In genomic region chr6:32167761-32168262, GRCh38 we compare ENCODE assay signal across 1 cellular context.
A peak's percentile ranks its signal among the peaks of the same experiment; 100 is the strongest.
TF ChIP-seq lines count a peak whose summit lies in the region.

No MANE protein-coding gene starts in this region.

TF ChIP-seq in K562, 482 proteins besides CTCF, POLR2A, EP300 and RAD21 (continued from another document and continues in another):
- peak; percentile 33; the same call in 1 of the 2 replicates for TF ChIP-seq ZNF354B (CRISPR knock-in tag; IDR thresholded peaks at IDR 0.05)
- no peak for TF ChIP-seq ZNF133 (CRISPR knock-in tag; IDR thresholded peaks at IDR 0.05)
- TF ChIP-seq GTF2F1 (IDR thresholded peaks at IDR 0.05; ENCODE audit: low read depth, low read length), result no peak
- no peak for TF ChIP-seq KLF10 (CRISPR knock-in tag; IDR thresholded peaks at IDR 0.05)
- TF ChIP-seq PHB2 (IDR thresholded peaks at IDR 0.05; ENCODE audit: low read depth), result peak; percentile 79; the same call in 1 of the 2 replicates
- no peak for TF ChIP-seq ZNF316 (IDR thresholded peaks at IDR 0.05)
- no peak for TF ChIP-seq CHD4 (IDR thresholded peaks at IDR 0.05; ENCODE audit: insufficient read depth, insufficient replicate concordance, low read depth, low read length, poor library complexity, severe bottlenecking)
- no peak for TF ChIP-seq ZNF699 (CRISPR knock-in tag; IDR thresholded peaks at IDR 0.05; ENCODE audit: insufficient replicate concordance)
- peak; percentile 84 to 90; a peak in 3 of 4 replicates for TF ChIP-seq HDAC1 (IDR thresholded peaks at IDR 0.05)
- TF ChIP-seq SAFB2 (IDR thresholded peaks at IDR 0.05; ENCODE audit: borderline replicate concordance, low read depth, low read length, severe bottlenecking), result no peak
- TF ChIP-seq, protein P1, sequence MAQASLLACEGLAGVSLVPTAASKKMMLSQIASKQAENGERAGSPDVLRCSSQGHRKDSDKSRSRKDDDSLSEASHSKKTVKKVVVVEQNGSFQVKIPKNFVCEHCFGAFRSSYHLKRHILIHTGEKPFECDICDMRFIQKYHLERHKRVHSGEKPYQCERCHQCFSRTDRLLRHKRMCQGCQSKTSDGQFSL (CRISPR knock-in tag; IDR thresholded peaks at IDR 0.05), result no peak
- TF ChIP-seq, protein P1 (tag; IDR thresholded peaks at IDR 0.05), result no peak; a peak in 1 of 4 replicates
- TF ChIP-seq SP1 (CRISPR knock-in tag; IDR thresholded peaks at IDR 0.05), result no peak
- TF ChIP-seq NR4A1 (CRISPR knock-in tag; IDR thresholded peaks at IDR 0.05), result no peak
- TF ChIP-seq NR4A1 (tag; IDR thresholded peaks at IDR 0.05), result peak; percentile 87
- peak; percentile 61 for TF ChIP-seq BHLHE40 (IDR thresholded peaks at IDR 0.05; ENCODE audit: low read length)
- TF ChIP-seq U2AF2 (optimal IDR thresholded peaks at IDR 0.05; ENCODE audit: low read depth, low read length), result no peak
- no peak; the same call in 1 of the 2 replicates for TF ChIP-seq MAFK (IDR thresholded peaks at IDR 0.05; ENCODE audit: low read length)
- no peak for TF ChIP-seq ZNF263 (CRISPR knock-in tag; IDR thresholded peaks at IDR 0.05; ENCODE audit: borderline replicate concordance)
- peak; percentile 61; the same call in 1 of the 2 replicates for TF ChIP-seq ESRRA (IDR thresholded peaks at IDR 0.05; ENCODE audit: borderline replicate concordance, low read depth)
- TF ChIP-seq HDAC2 (IDR thresholded peaks at IDR 0.05), result peak; percentile 95; the same call in 1 of the 2 replicates
- TF ChIP-seq ZNF224 (CRISPR knock-in tag; IDR thresholded peaks at IDR 0.05), result no peak
- peak; percentile 70; the same call in 1 of the 2 replicates for TF ChIP-seq KLF6 (CRISPR knock-in tag; IDR thresholded peaks at IDR 0.05; ENCODE audit: borderline replicate concordance)
- TF ChIP-seq SMARCA4 (IDR thresholded peaks at IDR 0.05), result peak; percentile 97
- TF ChIP-seq, protein P2, sequence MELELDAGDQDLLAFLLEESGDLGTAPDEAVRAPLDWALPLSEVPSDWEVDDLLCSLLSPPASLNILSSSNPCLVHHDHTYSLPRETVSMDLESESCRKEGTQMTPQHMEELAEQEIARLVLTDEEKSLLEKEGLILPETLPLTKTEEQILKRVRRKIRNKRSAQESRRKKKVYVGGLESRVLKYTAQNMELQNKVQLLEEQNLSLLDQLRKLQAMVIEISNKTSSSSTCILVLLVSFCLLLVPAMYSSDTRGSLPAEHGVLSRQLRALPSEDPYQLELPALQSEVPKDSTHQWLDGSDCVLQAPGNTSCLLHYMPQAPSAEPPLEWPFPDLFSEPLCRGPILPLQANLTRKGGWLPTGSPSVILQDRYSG (tag; conservative IDR thresholded peaks at IDR 0.05; ENCODE audit: low read depth), result peak; percentile 87; the same call in 1 of the 2 replicates
- TF ChIP-seq NONO (IDR thresholded peaks at IDR 0.05; ENCODE audit: low read depth in 2 of 2, low read length in 1 of 2), result peak in 1 of 2 experiments; percentile 74; a peak in 1 of 4 replicates
- TF ChIP-seq MCM7 (IDR thresholded peaks at IDR 0.05), result no peak
- TF ChIP-seq ELF4 (CRISPR knock-in tag; IDR thresholded peaks at IDR 0.05), result peak; percentile 94
- no peak for TF ChIP-seq ZNF830 (CRISPR knock-in tag; IDR thresholded peaks at IDR 0.05)
- TF ChIP-seq MGA (IDR thresholded peaks at IDR 0.05), result no peak; the same call in 1 of the 2 replicates
- peak in 1 of 2 experiments; percentile 15; a peak in 1 of 4 replicates for TF ChIP-seq KDM4B (IDR thresholded peaks at IDR 0.05; ENCODE audit: borderline replicate concordance in 2 of 2, low read depth in 1 of 2)
- TF ChIP-seq CBX2 (IDR thresholded peaks at IDR 0.05; ENCODE audit: insufficient read depth, low read length, poor library complexity, severe bottlenecking), result no peak
- TF ChIP-seq RFX7 (CRISPR knock-in tag; IDR thresholded peaks at IDR 0.05), result no peak
- TF ChIP-seq SMAD1 (IDR thresholded peaks at IDR 0.05; ENCODE audit: low read depth, low read length, partially characterized antibody), result peak; percentile 81
- no peak for TF ChIP-seq ELF1 (tag; IDR thresholded peaks at IDR 0.05)
- TF ChIP-seq ZNF239 (CRISPR knock-in tag; IDR thresholded peaks at IDR 0.05), result peak; percentile 72
- no peak for TF ChIP-seq ZC3H11A (IDR thresholded peaks at IDR 0.05; ENCODE audit: low read depth, low read length)
- TF ChIP-seq SIX5 (IDR thresholded peaks at IDR 0.05; ENCODE audit: borderline replicate concordance in 1 of 2, insufficient read depth in 1 of 2, low read depth in 1 of 2, low read length in 2 of 2), result no peak
- no peak for TF ChIP-seq SP2 (IDR thresholded peaks at IDR 0.05; ENCODE audit: extremely low read depth, low read depth, low read length, poor library complexity, severe bottlenecking)
- TF ChIP-seq E2F3 (CRISPR knock-in tag; IDR thresholded peaks at IDR 0.05), result no peak
- TF ChIP-seq AFF4 (CRISPR knock-in tag; IDR thresholded peaks at IDR 0.05), result no peak
- TF ChIP-seq FOXP1 (CRISPR knock-in tag; IDR thresholded peaks at IDR 0.05), result no peak
- TF ChIP-seq, protein P3, sequence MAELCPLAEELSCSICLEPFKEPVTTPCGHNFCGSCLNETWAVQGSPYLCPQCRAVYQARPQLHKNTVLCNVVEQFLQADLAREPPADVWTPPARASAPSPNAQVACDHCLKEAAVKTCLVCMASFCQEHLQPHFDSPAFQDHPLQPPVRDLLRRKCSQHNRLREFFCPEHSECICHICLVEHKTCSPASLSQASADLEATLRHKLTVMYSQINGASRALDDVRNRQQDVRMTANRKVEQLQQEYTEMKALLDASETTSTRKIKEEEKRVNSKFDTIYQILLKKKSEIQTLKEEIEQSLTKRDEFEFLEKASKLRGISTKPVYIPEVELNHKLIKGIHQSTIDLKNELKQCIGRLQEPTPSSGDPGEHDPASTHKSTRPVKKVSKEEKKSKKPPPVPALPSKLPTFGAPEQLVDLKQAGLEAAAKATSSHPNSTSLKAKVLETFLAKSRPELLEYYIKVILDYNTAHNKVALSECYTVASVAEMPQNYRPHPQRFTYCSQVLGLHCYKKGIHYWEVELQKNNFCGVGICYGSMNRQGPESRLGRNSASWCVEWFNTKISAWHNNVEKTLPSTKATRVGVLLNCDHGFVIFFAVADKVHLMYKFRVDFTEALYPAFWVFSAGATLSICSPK (IDR thresholded peaks at IDR 0.05; ENCODE audit: borderline replicate concordance), result no peak
- TF ChIP-seq, protein P4, sequence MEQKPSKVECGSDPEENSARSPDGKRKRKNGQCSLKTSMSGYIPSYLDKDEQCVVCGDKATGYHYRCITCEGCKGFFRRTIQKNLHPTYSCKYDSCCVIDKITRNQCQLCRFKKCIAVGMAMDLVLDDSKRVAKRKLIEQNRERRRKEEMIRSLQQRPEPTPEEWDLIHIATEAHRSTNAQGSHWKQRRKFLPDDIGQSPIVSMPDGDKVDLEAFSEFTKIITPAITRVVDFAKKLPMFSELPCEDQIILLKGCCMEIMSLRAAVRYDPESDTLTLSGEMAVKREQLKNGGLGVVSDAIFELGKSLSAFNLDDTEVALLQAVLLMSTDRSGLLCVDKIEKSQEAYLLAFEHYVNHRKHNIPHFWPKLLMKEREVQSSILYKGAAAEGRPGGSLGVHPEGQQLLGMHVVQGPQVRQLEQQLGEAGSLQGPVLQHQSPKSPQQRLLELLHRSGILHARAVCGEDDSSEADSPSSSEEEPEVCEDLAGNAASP (IDR thresholded peaks at IDR 0.05), result no peak
- TF ChIP-seq NFRKB (IDR thresholded peaks at IDR 0.05; ENCODE audit: low read depth), result peak; percentile 80; the same call in 1 of the 2 replicates
- TF ChIP-seq ZKSCAN8 (CRISPR knock-in tag; IDR thresholded peaks at IDR 0.05), result no peak; the same call in 1 of the 2 replicates
